In genomic region chr12:22709292-22709691, GRCh38 we compare ENCODE assay signal across 7 cellular contexts.
DNase-seq lines count a peak whose midpoint lies in the region; ATAC-seq and TF ChIP-seq lines count a peak whose summit lies in the region.

No MANE protein-coding gene starts in this region.

- H3K9me3 ChIP-seq in smooth muscle cell (replicated peaks; ENCODE audit: low read depth): no peaks in the 10 kb centered on the region

- H3K4me2 ChIP-seq in smooth muscle cell: no peak overlapping the region

- no peak overlapping the region for H3K4me3 ChIP-seq in epithelial cell of esophagus (ENCODE audit: low read length)
- no peak overlapping the region for H3K4me3 ChIP-seq in smooth muscle cell

- H3K27me3 ChIP-seq in smooth muscle cell (ENCODE audit: low read depth): no peaks in the 10 kb centered on the region

- DNase-seq in NCI-H2227 (lab: John Stamatoyannopoulos, UW; ENCODE audit: unreplicated experiment) (peak; percentile 46), epithelial cell of esophagus (ENCODE audit: low read depth) (peak; percentile 33), smooth muscle cell (lab: John Stamatoyannopoulos, UW; ENCODE audit: unreplicated experiment) (no peak), SKM-1 (lab: John Stamatoyannopoulos, UW; ENCODE audit: unreplicated experiment) (no peak)

- ATAC-seq in GM18498 (IDR thresholded peaks at IDR 0.05; ENCODE audit: unreplicated experiment): peak; percentile 68
- ATAC-seq in HG02884 (IDR thresholded peaks at IDR 0.05; ENCODE audit: unreplicated experiment): peak; percentile 68
- no peak for ATAC-seq in GM19452 (IDR thresholded peaks at IDR 0.05; ENCODE audit: unreplicated experiment)

- WGBS in smooth muscle cell (ENCODE audit: low lambda C conversion rate): 40% methylated on average over 5 of the region's 5 CpGs

- peak; percentile 34 for TF ChIP-seq CTCF in epithelial cell of esophagus (IDR thresholded peaks at IDR 0.05; ENCODE audit: insufficient read depth, low read depth, low read length, missing control alignments)
- peak; percentile 27 for TF ChIP-seq CTCF in smooth muscle cell (IDR thresholded peaks at IDR 0.05; ENCODE audit: borderline replicate concordance, insufficient read depth, poor library complexity, severe bottlenecking)

- no peaks in the 10 kb centered on the region for H3K79me2 ChIP-seq in smooth muscle cell (ENCODE audit: low read depth)

- no peaks in the 10 kb centered on the region for H3K36me3 ChIP-seq in smooth muscle cell (ENCODE audit: low read depth)

- no peaks in the 10 kb centered on the region for H3F3A ChIP-seq in smooth muscle cell (ENCODE audit: low read depth)

- H2AFZ ChIP-seq in smooth muscle cell (ENCODE audit: low read depth): no peak overlapping the region

- no peak overlapping the region for H3K27ac ChIP-seq in smooth muscle cell (ENCODE audit: low read depth)

- H4K20me1 ChIP-seq in smooth muscle cell (ENCODE audit: low read depth): no peaks in the 10 kb centered on the region

- no peaks in the 10 kb centered on the region for H3K4me1 ChIP-seq in smooth muscle cell (ENCODE audit: low read depth)

- H3K9ac ChIP-seq in smooth muscle cell (ENCODE audit: low read depth): no peak overlapping the region

Comparison
In these comparisons a context has a peak if more than half of its experiments do, and no peak if none do; other contexts are left out.
1. DNase-seq: peak in NCI-H2227 (single experiment) and epithelial cell of esophagus (single experiment); none in smooth muscle cell (single experiment) and SKM-1 (single experiment).